In the genomic region with DNA sequence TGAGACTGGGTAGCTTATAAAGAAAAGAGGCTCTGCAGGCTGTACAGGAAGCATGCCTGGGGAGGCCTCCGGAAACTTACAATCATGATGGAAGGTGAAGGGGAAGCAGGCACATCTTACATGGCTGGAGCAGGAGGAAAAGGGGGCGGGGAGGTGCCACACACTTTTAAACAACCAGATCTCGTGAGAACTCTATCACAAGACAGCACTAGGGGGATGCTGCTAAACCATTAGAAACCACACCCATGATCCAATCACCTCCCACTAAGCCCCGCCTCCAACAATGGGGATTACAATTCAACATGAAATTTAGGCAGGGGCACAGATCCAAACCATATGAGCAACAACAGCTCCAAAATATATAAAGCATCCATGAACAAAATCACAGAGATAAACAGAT, we compare ENCODE assay signal across 21 cellular contexts.
"Had no signal": no experiment of that assay in that cellular context is flagged by ENCODE, and none has a peak within 500 bp of the region (broad histone marks: within the 10 kb centered on the region; RNA-seq: fewer than 3 reads in every experiment).

No MANE protein-coding gene starts in this region.

- H3K4me1 ChIP-seq: ascending aorta, esophagus muscularis mucosa, gastroesophageal sphincter, heart left ventricle, psoas muscle, suprapubic skin, transverse colon, vagina had no signal

- H3K4me1 Mint-ChIP-seq: activated B cell treated with CpG ODN at 0.5 μM for 24 hours; activated CD4-positive, alpha-beta T cell treated with anti-CD3 and anti-CD28 coated beads, Interleukin-2, amount 10 ng/mL, durations not matched to agents 24 days and 14 days had no signal

- H3K9me3 ChIP-seq: ascending aorta, esophagus muscularis mucosa, gastroesophageal sphincter, heart left ventricle, psoas muscle, suprapubic skin, transverse colon, vagina had no signal

- H3K36me3 Mint-ChIP-seq: memory B cell; naive thymus-derived CD4-positive, alpha-beta T cell had no signal

- H3K27ac Mint-ChIP-seq: activated B cell treated with CpG ODN at 0.5 μM for 24 hours; activated CD4-positive, alpha-beta T cell treated with anti-CD3 and anti-CD28 coated beads, Interleukin-2, amount 10 ng/mL, durations not matched to agents 24 days and 14 days; activated CD8-positive, alpha-beta T cell treated with anti-CD3 and anti-CD28 coated beads, Interleukin-2, amount 10 ng/mL, durations not matched to agents 7 days and 5 days; activated naive CD4-positive, alpha-beta T cell treated with anti-CD3 and anti-CD28 coated beads for 36 hours; activated T-cell treated with anti-CD3 and anti-CD28 coated beads, Interleukin-2, amount 50 U/mL, for 24 hours; activated T-helper 2 cell treated with anti-CD3 and anti-CD28 coated beads, Interferon-gamma antibody, Interleukin-2, Interleukin-4, amounts not matched to agents 10 μg/mL and 5 μg/mL and 100 μg/mL, durations not matched to agents 14 hours and 24 hours and 36 hours; memory B cell; stimulated activated naive CD8-positive, alpha-beta T cell treated with anti-CD3 and anti-CD28 coated beads, Interleukin-15, Interleukin-2, amounts not matched to agents 100 ng/mL and 50 ng/mL, for 24 hours had no signal

- H3K27ac ChIP-seq: ascending aorta, esophagus muscularis mucosa, gastroesophageal sphincter, heart left ventricle, psoas muscle, suprapubic skin, transverse colon, vagina had no signal

- H3K4me3 Mint-ChIP-seq: activated B cell treated with CpG ODN at 0.5 μM for 24 hours; activated CD4-positive, alpha-beta T cell treated with anti-CD3 and anti-CD28 coated beads, Interleukin-2, amount 10 ng/mL, durations not matched to agents 24 days and 14 days; activated CD8-positive, alpha-beta T cell treated with anti-CD3 and anti-CD28 coated beads, Interleukin-2, amount 10 ng/mL, durations not matched to agents 7 days and 5 days; activated naive CD4-positive, alpha-beta T cell treated with anti-CD3 and anti-CD28 coated beads for 36 hours; activated T-cell treated with anti-CD3 and anti-CD28 coated beads, Interleukin-2, amount 50 U/mL, for 24 hours; memory B cell; naive thymus-derived CD4-positive, alpha-beta T cell; stimulated activated naive CD8-positive, alpha-beta T cell treated with anti-CD3 and anti-CD28 coated beads, Interleukin-15, Interleukin-2, amounts not matched to agents 100 ng/mL and 50 ng/mL, for 24 hours had no signal

- H3K9me3 Mint-ChIP-seq: activated B cell treated with CpG ODN at 0.5 μM for 24 hours; activated CD4-positive, alpha-beta T cell treated with anti-CD3 and anti-CD28 coated beads, Interleukin-2, amount 10 ng/mL, durations not matched to agents 24 days and 14 days; activated naive CD4-positive, alpha-beta T cell treated with anti-CD3 and anti-CD28 coated beads for 36 hours; activated T-cell treated with anti-CD3 and anti-CD28 coated beads, Interleukin-2, amount 50 U/mL, for 24 hours; activated T-helper 2 cell treated with anti-CD3 and anti-CD28 coated beads, Interferon-gamma antibody, Interleukin-2, Interleukin-4, amounts not matched to agents 10 μg/mL and 5 μg/mL and 100 μg/mL, durations not matched to agents 14 hours and 24 hours and 36 hours; memory B cell; naive thymus-derived CD4-positive, alpha-beta T cell; stimulated activated naive CD8-positive, alpha-beta T cell treated with anti-CD3 and anti-CD28 coated beads, Interleukin-15, Interleukin-2, amounts not matched to agents 100 ng/mL and 50 ng/mL, for 24 hours had no signal

- H3K36me3 ChIP-seq: ascending aorta, esophagus muscularis mucosa, gastroesophageal sphincter, heart left ventricle, suprapubic skin, transverse colon, vagina had no signal

- H3K4me3 ChIP-seq: ascending aorta, esophagus muscularis mucosa, gastroesophageal sphincter, heart left ventricle, psoas muscle, suprapubic skin, transverse colon, vagina had no signal

- DNase-seq: activated B cell treated with CpG ODN at 0.5 μM for 24 hours; activated CD4-positive, alpha-beta T cell treated with anti-CD3 and anti-CD28 coated beads, Interleukin-2, amount 10 ng/mL, durations not matched to agents 24 days and 14 days; activated CD8-positive, alpha-beta T cell treated with anti-CD3 and anti-CD28 coated beads, Interleukin-2, amount 10 ng/mL, durations not matched to agents 7 days and 5 days; activated naive CD4-positive, alpha-beta T cell treated with anti-CD3 and anti-CD28 coated beads for 36 hours; activated T-cell treated with anti-CD3 and anti-CD28 coated beads, Interleukin-2, amount 50 U/mL, for 24 hours; cortex of kidney; effector CD4-positive, alpha-beta T cell; heart left ventricle; naive thymus-derived CD4-positive, alpha-beta T cell; psoas muscle; right cardiac atrium; stimulated activated CD4-positive, alpha-beta T cell treated with anti-CD3 and anti-CD28 coated beads, Interleukin-2, amount 100 ng/mL, for 24 hours; transverse colon had no signal

- H3K27me3 ChIP-seq: ascending aorta, esophagus muscularis mucosa, heart left ventricle, suprapubic skin, transverse colon, vagina had no signal
